8 cellular contexts compared by ENCODE assay signal in genomic region chr22:50192056-50192824, GRCh38. TPM values are rescaled to one million over a fixed set of nuclear protein-coding genes. Genes with fewer than 3 reads are reported as not detected.
DNase-seq lines count a peak whose midpoint lies in the region; ATAC-seq and TF ChIP-seq lines count a peak whose summit lies in the region.

No MANE protein-coding gene starts in this region.

- peaks cover 51% of the 10 kb centered on the region for H3K4me1 Mint-ChIP-seq in activated CD4-positive, alpha-beta memory T cell treated with anti-CD3 and anti-CD28 coated beads, Interleukin-2, amount 10 ng/mL, durations not matched to agents 7 days and 5 days

- POLR2A ChIA-PET in activated CD4-positive, alpha-beta memory T cell treated with anti-CD3 and anti-CD28 coated beads, Interleukin-2, amount 10 ng/mL, durations not matched to agents 7 days and 5 days (lab: Charles Lee), result interaction anchor here (0.8 to 3.6 kb wide), 13 partner anchors 7 to 430 kb away, joined by 3 to 26 read pairs (median 10); partner anchors contain the start of genes HDAC10, SCO2 and SELENOO
- POLR2A ChIA-PET in HEK293T (lab: Yijun Ruan, JAX), result no interaction called here

- no peaks in the 10 kb centered on the region for H3F3A ChIP-seq in GM23248 (ENCODE audit: insufficient read depth)

- CTCF ChIA-PET in activated CD4-positive, alpha-beta memory T cell treated with anti-CD3 and anti-CD28 coated beads, Interleukin-2, amount 10 ng/mL, durations not matched to agents 7 days and 5 days (lab: Charles Lee), result interaction anchor here (1.3 to 2.0 kb wide), 2 partner anchors 15 to 48 kb away, joined by 3 to 9 read pairs; no protein-coding TSS in a partner anchor
- CTCF ChIA-PET in HEK293T (lab: Yijun Ruan, JAX), result no interaction called here

- peak overlapping the region; percentile 79 for H3K4me3 Mint-ChIP-seq in activated CD4-positive, alpha-beta memory T cell treated with anti-CD3 and anti-CD28 coated beads, Interleukin-2, amount 10 ng/mL, durations not matched to agents 7 days and 5 days

- H3K79me2 ChIP-seq in GM23248 (ENCODE audit: insufficient read depth), result peaks cover 59% of the 10 kb centered on the region

- H3K27me3 Mint-ChIP-seq in activated CD4-positive, alpha-beta memory T cell treated with anti-CD3 and anti-CD28 coated beads, Interleukin-2, amount 10 ng/mL, durations not matched to agents 7 days and 5 days, result no peaks in the 10 kb centered on the region

- intact Hi-C loops in left lung (cut with DNase I), result no loop called here

- no peak overlapping the region for H2AFZ ChIP-seq in GM23248

- H3K4me1 ChIP-seq in BLaER1, result peaks cover 98% of the 10 kb centered on the region
- 0 out of 2 replicates have a peak, but pooled peaks cover 2% of the 10 kb centered on the region for H3K4me1 ChIP-seq in GM23248 (ENCODE audit: insufficient read depth)
- H3K4me1 ChIP-seq in left lung, result peaks cover 10 to 59% of the 10 kb centered on the region in 2 donors

- DNase-seq in GM23248, result peak; percentile 31
- DNase-seq in activated CD4-positive, alpha-beta memory T cell treated with anti-CD3 and anti-CD28 coated beads, Interleukin-2, amount 10 ng/mL, durations not matched to agents 7 days and 5 days, result no peak
- DNase-seq in left lung, result peak in 1 of 2 donors; percentile 77
- DNase-seq in DMS79 (lab: John Stamatoyannopoulos, UW), result no peak
- DNase-seq in HEK293T (ENCODE audit: extremely low spot score), result no peak

- no peaks in the 10 kb centered on the region for H3K27me3 ChIP-seq in BLaER1
- H3K27me3 ChIP-seq in GM23248 (replicated peaks; ENCODE audit: insufficient read depth), result no peaks in the 10 kb centered on the region
- no peaks in the 10 kb centered on the region for H3K27me3 ChIP-seq in left lung

- in situ Hi-C loops in GM23248 (cut with MboI), result no loop called here

- H3K4me2 ChIP-seq in BLaER1 (peak overlapping the region; percentile 98), GM23248 (ENCODE audit: unreplicated experiment) (no peak overlapping the region)

- TF ChIP-seq CTCF in left lung (IDR thresholded peaks at IDR 0.05), result no peak

- H3K9me3 ChIP-seq in BLaER1, result no peaks in the 10 kb centered on the region
- H3K9me3 ChIP-seq in GM23248 (ENCODE audit: low read depth), result no peaks in the 10 kb centered on the region
- H3K9me3 ChIP-seq in left lung, result no peaks in the 10 kb centered on the region

- H3K4me3 ChIP-seq in BLaER1 (peak overlapping the region; percentile 57), GM23248 (no peak overlapping the region), left lung (peak overlapping the region in 1 of 2 donors; percentile 37)

- H3K36me3 ChIP-seq in BLaER1, result peaks cover 48% of the 10 kb centered on the region
- no peaks in the 10 kb centered on the region for H3K36me3 ChIP-seq in GM23248 (ENCODE audit: low read depth)
- peaks cover 0 to 44% of the 10 kb centered on the region in 2 donors for H3K36me3 ChIP-seq in left lung

- ATAC-seq in left lung, result no peak
- ATAC-seq in HG02852 (IDR thresholded peaks at IDR 0.05; ENCODE audit: unreplicated experiment), result no peak
- ATAC-seq in GM21390 (IDR thresholded peaks at IDR 0.05; ENCODE audit: unreplicated experiment), result no peak

- H3K9ac ChIP-seq in BLaER1 (peak overlapping the region; percentile 99), GM23248 (no peak overlapping the region)

- peaks cover 64% of the 10 kb centered on the region for H4K20me1 ChIP-seq in BLaER1
- no peaks in the 10 kb centered on the region for H4K20me1 ChIP-seq in GM23248 (ENCODE audit: insufficient read depth)

- H3K27ac ChIP-seq in BLaER1 (peak overlapping the region; percentile 99), GM23248 (no peak overlapping the region), left lung (peak overlapping the region; percentile 44 to 99)

- WGBS in GM23248 (ENCODE audit: low coverage in 1 of 2, low lambda C conversion rate in 2 of 2, missing lambda C conversion rate in 2 of 2), 2 experiments, result 81% methylated on average over 26 of the region's 26 CpGs

- H3K9me2 ChIP-seq in GM23248 (ENCODE audit: insufficient read depth), result no peaks in the 10 kb centered on the region

- peaks cover 40% of the 10 kb centered on the region for H3K36me3 Mint-ChIP-seq in activated CD4-positive, alpha-beta memory T cell treated with anti-CD3 and anti-CD28 coated beads, Interleukin-2, amount 10 ng/mL, durations not matched to agents 7 days and 5 days (ENCODE audit: low read depth)

- no peaks in the 10 kb centered on the region for H3K9me3 Mint-ChIP-seq in activated CD4-positive, alpha-beta memory T cell treated with anti-CD3 and anti-CD28 coated beads, Interleukin-2, amount 10 ng/mL, durations not matched to agents 7 days and 5 days

- peak overlapping the region; percentile 95 for H3K27ac Mint-ChIP-seq in activated CD4-positive, alpha-beta memory T cell treated with anti-CD3 and anti-CD28 coated beads, Interleukin-2, amount 10 ng/mL, durations not matched to agents 7 days and 5 days

TF ChIP-seq in HEK293T, 16 proteins besides CTCF, POLR2A, EP300 and RAD21:
- TF ChIP-seq SUZ12 (IDR thresholded peaks at IDR 0.05) (no peak), SP1 (IDR thresholded peaks at IDR 0.05) (no peak), FOXA1 (IDR thresholded peaks at IDR 0.05) (no peak), ZNF384 (IDR thresholded peaks at IDR 0.05) (no peak), ARNT (IDR thresholded peaks at IDR 0.05) (no peak)
TF ChIP-seq in HEK293T: peak in this region for 0.

RNA-seq across cellular contexts. Expression of gene TRABD, which starts 6.5 kb away (rescaled TPM):
- total RNA-seq in GM23248 (2014; rRNA removed; shearing (Covaris generic)), result 19.5 and 33.5 TPM in 2 replicates
- polyA plus RNA-seq in GM23248 (2016; fragmentation: Nextera tagmentation; extraction: Ambion mirVana), result 20.7 and 22.6 TPM in 2 replicates
- total RNA-seq in activated CD4-positive, alpha-beta memory T cell treated with anti-CD3 and anti-CD28 coated beads, Interleukin-2, amount 10 ng/mL, durations not matched to agents 7 days and 5 days, result 100 to 1,000 TPM; 136 to 138 TPM
- 10 to 100 TPM; 37.5 to 54.2 TPM for total RNA-seq in left lung

RNA-seq across cellular contexts. Expression of gene SELENOO, which starts 8.6 kb away (rescaled TPM):
- total RNA-seq in GM23248 (2014; rRNA removed; shearing (Covaris generic)), result 24.3 and 29.1 TPM in 2 replicates
- 5.0 and 9.6 TPM in 2 replicates for polyA plus RNA-seq in GM23248 (2016; fragmentation: Nextera tagmentation; extraction: Ambion mirVana)
- total RNA-seq in activated CD4-positive, alpha-beta memory T cell treated with anti-CD3 and anti-CD28 coated beads, Interleukin-2, amount 10 ng/mL, durations not matched to agents 7 days and 5 days, result 10 to 100 TPM; 21.5 TPM
- 10 to 100 TPM; 19.5 to 22.0 TPM for total RNA-seq in left lung

RNA-seq across cellular contexts. Expression of gene PANX2, which starts 21.7 kb away (rescaled TPM):
- under 0.01 TPM in 1 of 2 replicates, not detected in the other for total RNA-seq in GM23248 (2014; rRNA removed; shearing (Covaris generic))
- polyA plus RNA-seq in GM23248 (2016; fragmentation: Nextera tagmentation; extraction: Ambion mirVana), result 0.18 and 0.20 TPM in 2 replicates
- under 1 TPM; 0.83 to 0.88 TPM for total RNA-seq in activated CD4-positive, alpha-beta memory T cell treated with anti-CD3 and anti-CD28 coated beads, Interleukin-2, amount 10 ng/mL, durations not matched to agents 7 days and 5 days
- 1 to 10 TPM; 2.1 to 4.6 TPM for total RNA-seq in left lung

RNA-seq across cellular contexts. Expression of gene TUBGCP6, which starts 52.6 kb away (rescaled TPM):
- total RNA-seq in GM23248 (2014; rRNA removed; shearing (Covaris generic)), result 32.0 and 33.8 TPM in 2 replicates
- 13.2 and 16.6 TPM in 2 replicates for polyA plus RNA-seq in GM23248 (2016; fragmentation: Nextera tagmentation; extraction: Ambion mirVana)
- total RNA-seq in activated CD4-positive, alpha-beta memory T cell treated with anti-CD3 and anti-CD28 coated beads, Interleukin-2, amount 10 ng/mL, durations not matched to agents 7 days and 5 days, result 10 to 100 TPM; 50.6 to 53.9 TPM
- total RNA-seq in left lung, result 10 to 100 TPM; 40.8 to 41.3 TPM

RNA-seq across cellular contexts. Expression of gene HDAC10, which starts 58.8 kb away (rescaled TPM):
- 16.8 and 19.2 TPM in 2 replicates for total RNA-seq in GM23248 (2014; rRNA removed; shearing (Covaris generic))
- polyA plus RNA-seq in GM23248 (2016; fragmentation: Nextera tagmentation; extraction: Ambion mirVana), result 4.3 and 6.6 TPM in 2 replicates
- total RNA-seq in activated CD4-positive, alpha-beta memory T cell treated with anti-CD3 and anti-CD28 coated beads, Interleukin-2, amount 10 ng/mL, durations not matched to agents 7 days and 5 days, result 10 to 100 TPM; 83.7 to 90.0 TPM
- 10 to 100 TPM; 39.1 to 42.2 TPM for total RNA-seq in left lung
